Comparison of ENCODE assay signal across 9 cellular contexts in genomic region chr5:88140396-88140862, GRCh38.
A peak's percentile ranks its signal among the peaks of the same experiment; 100 is the strongest.
DNase-seq lines count a peak whose midpoint lies in the region; ATAC-seq and TF ChIP-seq lines count a peak whose summit lies in the region.
"Had no signal": no experiment of that assay in that cellular context is flagged by ENCODE, and none has a peak within 500 bp of the region (broad histone marks: within the 10 kb centered on the region; RNA-seq: fewer than 3 reads in every experiment).

No MANE protein-coding gene starts in this region.

- ATAC-seq in CD4-positive, CD25-positive, alpha-beta regulatory T cell (ENCODE audit: low read depth in 2 of 2): no peak
- ATAC-seq in Panc1 (no peak), HG03354 (IDR thresholded peaks at IDR 0.05; ENCODE audit: poor library complexity, severe bottlenecking, unreplicated experiment) (no peak), HG03442 (IDR thresholded peaks at IDR 0.05; ENCODE audit: unreplicated experiment) (no peak)

- BruUV-seq in Panc1 (replicated peaks; lab: Mats Ljungman, UMichigan) (no TSS peak), OCI-LY7 (replicated peaks; lab: Mats Ljungman, UMichigan) (no TSS peak)

- POLR2A ChIA-PET in Panc1 (lab: Charles Lee) (no interaction called here), OCI-LY7 (lab: Charles Lee) (no interaction called here)

- peaks cover 0 to 18% (median 4%) of the 10 kb centered on the region in 4 donors for H3K4me1 Mint-ChIP-seq in CD4-positive, CD25-positive, alpha-beta regulatory T cell

- no peaks in the 10 kb centered on the region for H4K20me1 ChIP-seq in OCI-LY7 (ENCODE audit: insufficient read depth, low read length)

- CTCF ChIA-PET in Panc1 (lab: Charles Lee) (interaction anchor here (0.6 to 1.0 kb wide), 2 partner anchors 359 to 1438 kb away, joined by 4 to 13 read pairs; no protein-coding TSS in a partner anchor), OCI-LY7 (lab: Charles Lee; ENCODE audit: unreplicated experiment) (no interaction called here)

- in situ Hi-C loops in Panc1 (cut with HindIII; ENCODE audit: low pct_unique_long_range_greater_than_20kb, low sequenced_read_pairs): no loop called here

- peaks cover 49% of the 10 kb centered on the region for H3K27me3 ChIP-seq in CD4-positive, CD25-positive, alpha-beta regulatory T cell (ENCODE audit: control insufficient read depth, insufficient read depth, low read length)
- H3K27me3 ChIP-seq in Panc1 (ENCODE audit: control insufficient read depth, insufficient read depth, low read length) (peaks cover 19% of the 10 kb centered on the region), parathyroid adenoma (ENCODE audit: control insufficient read depth, insufficient read depth, low read length) (peaks cover 16% of the 10 kb centered on the region)

- H3K79me2 ChIP-seq in parathyroid adenoma (no peaks in the 10 kb centered on the region), OCI-LY7 (ENCODE audit: insufficient read depth, low read depth, low read length) (no peaks in the 10 kb centered on the region)

- no peak for DNase-seq in CD4-positive, CD25-positive, alpha-beta regulatory T cell
- DNase-seq in Panc1 (ENCODE audit: low read depth, low spot score) (no peak), globus pallidus (ENCODE audit: low spot score) (peak; percentile 77), OCI-LY7 (ENCODE audit: low spot score) (no peak)
- DNase-seq in central memory CD4-positive, alpha-beta T cell: no peak

- peak overlapping the region; percentile 96 for H2AFZ ChIP-seq in parathyroid adenoma
- H2AFZ ChIP-seq in OCI-LY7 (ENCODE audit: low read length): no peak overlapping the region

- no peaks in the 10 kb centered on the region for H3K36me3 Mint-ChIP-seq in CD4-positive, CD25-positive, alpha-beta regulatory T cell

- peaks cover 16 to 23% of the 10 kb centered on the region in 2 experiments for H3K9me3 ChIP-seq in CD4-positive, CD25-positive, alpha-beta regulatory T cell (ENCODE audit: control insufficient read depth in 2 of 2, low read length in 2 of 2)
- H3K9me3 ChIP-seq in Panc1 (ENCODE audit: control insufficient read depth, insufficient read depth, low read depth, low read length) (no peaks in the 10 kb centered on the region), parathyroid adenoma (ENCODE audit: control insufficient read depth, low read length) (no peaks in the 10 kb centered on the region), OCI-LY7 (ENCODE audit: low read length) (no peaks in the 10 kb centered on the region)

- peak overlapping the region; percentile 64 for H3K4me3 ChIP-seq in CD4-positive, CD25-positive, alpha-beta regulatory T cell (ENCODE audit: low read depth, low read length)
- peak overlapping the region; percentile 67 to 89 for H3K4me3 ChIP-seq in Panc1 (ENCODE audit: low read depth in 2 of 2, low read length in 2 of 2)
- H3K4me3 ChIP-seq in parathyroid adenoma (ENCODE audit: low read depth, low read length): peak overlapping the region; percentile 65
- H3K4me3 ChIP-seq in OCI-LY7 (ENCODE audit: low read depth, low read length, poor library complexity, severe bottlenecking): no peak overlapping the region

- intact Hi-C loops in Panc1 (cut with micrococcal nuclease; ENCODE audit: unreplicated experiment) (loop anchor here (5.0 to 10.0 kb wide), 2 partner anchors 127 to 356 kb away; partner anchors contain the start of gene TMEM161B), OCI-LY7 (cut with micrococcal nuclease; ENCODE audit: unreplicated experiment) (loop anchor here (2.0 to 10.0 kb wide), 3 partner anchors 356 to 540 kb away; no protein-coding TSS in a partner anchor)

- peaks cover 37% of the 10 kb centered on the region for H3K4me1 ChIP-seq in CD4-positive, CD25-positive, alpha-beta regulatory T cell (ENCODE audit: control insufficient read depth, insufficient read depth, low read length, poor library complexity, severe bottlenecking)
- H3K4me1 ChIP-seq in Panc1 (ENCODE audit: control insufficient read depth, insufficient read depth, low read length): peaks cover 19% of the 10 kb centered on the region
- H3K4me1 ChIP-seq in parathyroid adenoma: peaks cover 11% of the 10 kb centered on the region
- peaks cover 5% of the 10 kb centered on the region for H3K4me1 ChIP-seq in OCI-LY7 (ENCODE audit: insufficient read depth, low read length, poor library complexity, severe bottlenecking)

- no peak overlapping the region for H3K4me3 Mint-ChIP-seq in CD4-positive, CD25-positive, alpha-beta regulatory T cell
- H3K4me3 Mint-ChIP-seq: activated naive CD4-positive, alpha-beta T cell treated with anti-CD3 and anti-CD28 coated beads, Interleukin-2, amount 50 U/mL, for 24 hours had no signal

- no peaks in the 10 kb centered on the region for H3K36me3 ChIP-seq in CD4-positive, CD25-positive, alpha-beta regulatory T cell (ENCODE audit: control insufficient read depth, insufficient read depth, low read length)
- H3K36me3 ChIP-seq in Panc1 (ENCODE audit: control insufficient read depth, insufficient read depth, low read length): no peaks in the 10 kb centered on the region
- no peaks in the 10 kb centered on the region for H3K36me3 ChIP-seq in parathyroid adenoma (ENCODE audit: control insufficient read depth, insufficient read depth, low read length)
- H3K36me3 ChIP-seq in OCI-LY7 (ENCODE audit: insufficient read depth, low read length): no peaks in the 10 kb centered on the region

- no peak overlapping the region for H3K27ac Mint-ChIP-seq in CD4-positive, CD25-positive, alpha-beta regulatory T cell
- H3K27ac Mint-ChIP-seq: activated naive CD4-positive, alpha-beta T cell treated with anti-CD3 and anti-CD28 coated beads, Interleukin-2, amount 50 U/mL, for 24 hours had no signal

- H3K9me2 ChIP-seq in OCI-LY7 (ENCODE audit: insufficient read depth, low read length): no peaks in the 10 kb centered on the region

- H3K27me3 Mint-ChIP-seq in CD4-positive, CD25-positive, alpha-beta regulatory T cell: peaks cover 20% of the 10 kb centered on the region

- no peak for TF ChIP-seq CTCF in Panc1 (IDR thresholded peaks at IDR 0.05)
- TF ChIP-seq CTCF in parathyroid adenoma (IDR thresholded peaks at IDR 0.05): no peak
- no peak for TF ChIP-seq CTCF in OCI-LY7 (conservative IDR thresholded peaks at IDR 0.05; ENCODE audit: low read length)

- H3K9ac ChIP-seq in parathyroid adenoma: no peak overlapping the region

- H3K27ac ChIP-seq in CD4-positive, CD25-positive, alpha-beta regulatory T cell (ENCODE audit: insufficient read depth, low read length, poor library complexity, severe bottlenecking): no peak overlapping the region
- no peak overlapping the region for H3K27ac ChIP-seq in Panc1 (ENCODE audit: low read length)
- H3K27ac ChIP-seq in parathyroid adenoma: peak overlapping the region; percentile 5
- no peak overlapping the region for H3K27ac ChIP-seq in OCI-LY7 (ENCODE audit: low read depth, low read length, poor library complexity, severe bottlenecking)

- H3K9me3 Mint-ChIP-seq in CD4-positive, CD25-positive, alpha-beta regulatory T cell: peaks cover 0 to 6% (median 4%) of the 10 kb centered on the region in 7 donors
- H3K9me3 Mint-ChIP-seq: activated naive CD4-positive, alpha-beta T cell treated with anti-CD3 and anti-CD28 coated beads, Interleukin-2, amount 50 U/mL, for 24 hours had no signal

- peak overlapping the region; percentile 83 for H3K4me2 ChIP-seq in parathyroid adenoma (ENCODE audit: low read length)
- no peak overlapping the region for H3K4me2 ChIP-seq in OCI-LY7 (ENCODE audit: low read length)
